1 cellular context compared by ENCODE assay signal in the genomic region with DNA sequence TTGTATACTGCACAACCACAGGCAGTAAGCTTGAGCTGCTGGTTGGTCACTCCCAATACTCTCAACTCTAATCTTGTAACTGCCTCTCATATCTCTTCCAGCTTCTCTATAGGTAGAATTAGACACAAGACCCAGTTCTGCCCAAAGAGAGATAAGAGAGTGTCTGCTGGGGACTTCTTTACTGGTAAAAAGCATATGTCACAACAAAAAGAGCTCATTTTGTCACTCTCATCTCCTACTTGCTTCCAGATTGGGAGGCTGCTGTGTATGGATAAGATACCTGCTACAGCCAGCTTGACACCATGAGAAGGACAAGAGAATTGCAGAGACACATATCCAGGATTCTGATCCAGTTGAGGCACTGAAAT.
TF ChIP-seq lines count a peak whose summit lies in the region.

No MANE protein-coding gene starts in this region.

TF ChIP-seq in K562, 482 proteins besides CTCF, POLR2A, EP300 and RAD21 (continued from another document and continues in another):
- TF ChIP-seq MTA3 (IDR thresholded peaks at IDR 0.05; ENCODE audit: borderline replicate concordance) (peak; percentile 26; the same call in 1 of the 2 replicates), CC2D1A (IDR thresholded peaks at IDR 0.05) (peak; percentile 92; the same call in 1 of the 2 replicates), ARID1B (IDR thresholded peaks at IDR 0.05) (peak; percentile 95), FOXK2 (conservative IDR thresholded peaks at IDR 0.05 in 1 of 2, IDR thresholded peaks at IDR 0.05 in 1 of 2; ENCODE audit: low read depth in 2 of 2) (0 out of 4 replicates have a peak, but pooled peaks of 1 of the 2 experiments have one; percentile 24), NCOA1 (IDR thresholded peaks at IDR 0.05; ENCODE audit: low read depth) (peak; percentile 77; the same call in 1 of the 2 replicates), EWSR1 (IDR thresholded peaks at IDR 0.05; ENCODE audit: borderline replicate concordance, low read depth, partially characterized antibody) (no peak), ELF2 (CRISPR knock-in tag; IDR thresholded peaks at IDR 0.05) (no peak), SMAD4 (CRISPR knock-in tag; conservative IDR thresholded peaks at IDR 0.05) (peak; percentile 93), MYBL2 (IDR thresholded peaks at IDR 0.05; ENCODE audit: low read depth) (no peak; the same call in 1 of the 2 replicates), MYBL2 (CRISPR knock-in tag; IDR thresholded peaks at IDR 0.05; ENCODE audit: borderline replicate concordance) (no peak), ARNT (IDR thresholded peaks at IDR 0.05) (0 out of 4 replicates have a peak, but pooled peaks of 1 of the 2 experiments have one; percentile 52), BRD9 (IDR thresholded peaks at IDR 0.05; ENCODE audit: low read depth, partially characterized antibody) (no peak), CBX3 (IDR thresholded peaks at IDR 0.05; ENCODE audit: borderline replicate concordance in 1 of 2, low read length in 2 of 2) (peak in 1 of 2 experiments; percentile 80; a peak in 1 of 3 replicates), HDAC1 (IDR thresholded peaks at IDR 0.05) (peak in 1 of 2 experiments; percentile 67; a peak in 2 of 4 replicates), TAL1 (IDR thresholded peaks at IDR 0.05) (peak; percentile 94), HDAC2 (IDR thresholded peaks at IDR 0.05) (peak; percentile 73), PML (IDR thresholded peaks at IDR 0.05; ENCODE audit: low read length) (peak; percentile 93), EHMT2 (IDR thresholded peaks at IDR 0.05) (peak; percentile 55), HMG20A (CRISPR knock-in tag; conservative IDR thresholded peaks at IDR 0.05) (no peak), ZNF583 (CRISPR knock-in tag; IDR thresholded peaks at IDR 0.05) (no peak), LCOR (CRISPR knock-in tag; IDR thresholded peaks at IDR 0.05) (no peak), CBFA2T3 (IDR thresholded peaks at IDR 0.05) (peak; percentile 98), RCOR1 (IDR thresholded peaks at IDR 0.05; ENCODE audit: borderline replicate concordance in 1 of 2, low read depth in 2 of 2, low read length in 2 of 2) (peak in 1 of 2 experiments; percentile 81; a peak in 2 of 4 replicates), SMARCE1 (IDR thresholded peaks at IDR 0.05) (peak; percentile 72; the same call in 1 of the 2 replicates), LEF1 (IDR thresholded peaks at IDR 0.05) (peak; percentile 42; the same call in 1 of the 2 replicates), ZNF644 (tag; IDR thresholded peaks at IDR 0.05; ENCODE audit: low read depth) (peak; percentile 71; the same call in 1 of the 2 replicates), SMARCA4 (IDR thresholded peaks at IDR 0.05) (peak; percentile 88), MTA2 (IDR thresholded peaks at IDR 0.05; ENCODE audit: low read depth) (peak; percentile 86), SOX6 (IDR thresholded peaks at IDR 0.05) (peak; percentile 91), RB1 (IDR thresholded peaks at IDR 0.05; ENCODE audit: low read depth) (no peak), TBL1XR1 (IDR thresholded peaks at IDR 0.05; ENCODE audit: low read length in 2 of 2) (peak; percentile 58 to 83; a peak in 2 of 4 replicates), KDM1A (IDR thresholded peaks at IDR 0.05) (peak; percentile 88 to 92), KAT8 (IDR thresholded peaks at IDR 0.05; ENCODE audit: low read depth) (no peak), SP1 (CRISPR knock-in tag; IDR thresholded peaks at IDR 0.05) (no peak), HSF4 (CRISPR knock-in tag; IDR thresholded peaks at IDR 0.05; ENCODE audit: borderline replicate concordance) (no peak), STAT5A (IDR thresholded peaks at IDR 0.05; ENCODE audit: borderline replicate concordance, low read length) (peak; percentile 87), PHB2 (IDR thresholded peaks at IDR 0.05; ENCODE audit: low read depth) (peak; percentile 58; the same call in 1 of the 2 replicates), NONO (IDR thresholded peaks at IDR 0.05; ENCODE audit: low read depth in 2 of 2, low read length in 1 of 2) (no peak), GATAD2B (IDR thresholded peaks at IDR 0.05; ENCODE audit: borderline replicate concordance) (peak; percentile 60; the same call in 1 of the 2 replicates), JUNB (CRISPR knock-in tag; conservative IDR thresholded peaks at IDR 0.05) (no peak), CTBP1 (IDR thresholded peaks at IDR 0.05; ENCODE audit: borderline replicate concordance) (peak; percentile 55; the same call in 1 of the 2 replicates)
- TF ChIP-seq, protein P1, sequence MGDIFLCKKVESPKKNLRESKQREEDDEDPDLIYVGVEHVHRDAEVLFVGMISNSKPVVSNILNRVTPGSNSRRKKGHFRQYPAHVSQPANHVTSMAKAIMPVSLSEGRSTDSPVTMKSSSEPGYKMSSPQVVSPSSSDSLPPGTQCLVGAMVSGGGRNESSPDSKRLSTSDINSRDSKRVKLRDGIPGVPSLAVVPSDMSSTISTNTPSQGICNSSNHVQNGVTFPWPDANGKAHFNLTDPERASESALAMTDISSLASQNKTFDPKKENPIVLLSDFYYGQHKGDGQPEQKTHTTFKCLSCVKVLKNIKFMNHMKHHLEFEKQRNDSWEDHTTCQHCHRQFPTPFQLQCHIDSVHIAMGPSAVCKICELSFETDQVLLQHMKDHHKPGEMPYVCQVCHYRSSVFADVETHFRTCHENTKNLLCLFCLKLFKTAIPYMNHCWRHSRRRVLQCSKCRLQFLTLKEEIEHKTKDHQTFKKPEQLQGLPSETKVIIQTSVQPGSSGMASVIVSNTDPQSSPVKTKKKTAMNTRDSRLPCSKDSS (IDR thresholded peaks at IDR 0.05; ENCODE audit: low read depth, partially characterized antibody), result no peak
- TF ChIP-seq, protein P2, sequence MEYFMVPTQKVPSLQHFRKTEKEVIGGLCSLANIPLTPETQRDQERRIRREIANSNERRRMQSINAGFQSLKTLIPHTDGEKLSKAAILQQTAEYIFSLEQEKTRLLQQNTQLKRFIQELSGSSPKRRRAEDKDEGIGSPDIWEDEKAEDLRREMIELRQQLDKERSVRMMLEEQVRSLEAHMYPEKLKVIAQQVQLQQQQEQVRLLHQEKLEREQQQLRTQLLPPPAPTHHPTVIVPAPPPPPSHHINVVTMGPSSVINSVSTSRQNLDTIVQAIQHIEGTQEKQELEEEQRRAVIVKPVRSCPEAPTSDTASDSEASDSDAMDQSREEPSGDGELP (CRISPR knock-in tag; IDR thresholded peaks at IDR 0.05; ENCODE audit: borderline replicate concordance), result no peak
- TF ChIP-seq, protein P3, sequence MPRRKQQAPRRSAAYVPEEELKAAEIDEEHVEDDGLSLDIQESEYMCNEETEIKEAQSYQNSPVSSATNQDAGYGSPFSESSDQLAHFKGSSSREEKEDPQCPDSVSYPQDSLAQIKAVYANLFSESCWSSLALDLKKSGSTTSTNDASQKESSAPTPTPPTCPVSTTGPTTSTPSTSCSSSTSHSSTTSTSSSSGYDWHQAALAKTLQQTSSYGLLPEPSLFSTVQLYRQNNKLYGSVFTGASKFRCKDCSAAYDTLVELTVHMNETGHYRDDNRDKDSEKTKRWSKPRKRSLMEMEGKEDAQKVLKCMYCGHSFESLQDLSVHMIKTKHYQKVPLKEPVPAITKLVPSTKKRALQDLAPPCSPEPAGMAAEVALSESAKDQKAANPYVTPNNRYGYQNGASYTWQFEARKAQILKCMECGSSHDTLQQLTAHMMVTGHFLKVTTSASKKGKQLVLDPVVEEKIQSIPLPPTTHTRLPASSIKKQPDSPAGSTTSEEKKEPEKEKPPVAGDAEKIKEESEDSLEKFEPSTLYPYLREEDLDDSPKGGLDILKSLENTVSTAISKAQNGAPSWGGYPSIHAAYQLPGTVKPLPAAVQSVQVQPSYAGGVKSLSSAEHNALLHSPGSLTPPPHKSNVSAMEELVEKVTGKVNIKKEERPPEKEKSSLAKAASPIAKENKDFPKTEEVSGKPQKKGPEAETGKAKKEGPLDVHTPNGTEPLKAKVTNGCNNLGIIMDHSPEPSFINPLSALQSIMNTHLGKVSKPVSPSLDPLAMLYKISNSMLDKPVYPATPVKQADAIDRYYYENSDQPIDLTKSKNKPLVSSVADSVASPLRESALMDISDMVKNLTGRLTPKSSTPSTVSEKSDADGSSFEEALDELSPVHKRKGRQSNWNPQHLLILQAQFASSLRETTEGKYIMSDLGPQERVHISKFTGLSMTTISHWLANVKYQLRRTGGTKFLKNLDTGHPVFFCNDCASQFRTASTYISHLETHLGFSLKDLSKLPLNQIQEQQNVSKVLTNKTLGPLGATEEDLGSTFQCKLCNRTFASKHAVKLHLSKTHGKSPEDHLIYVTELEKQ (CRISPR knock-in tag; IDR thresholded peaks at IDR 0.05), result no peak
- TF ChIP-seq, protein P4, sequence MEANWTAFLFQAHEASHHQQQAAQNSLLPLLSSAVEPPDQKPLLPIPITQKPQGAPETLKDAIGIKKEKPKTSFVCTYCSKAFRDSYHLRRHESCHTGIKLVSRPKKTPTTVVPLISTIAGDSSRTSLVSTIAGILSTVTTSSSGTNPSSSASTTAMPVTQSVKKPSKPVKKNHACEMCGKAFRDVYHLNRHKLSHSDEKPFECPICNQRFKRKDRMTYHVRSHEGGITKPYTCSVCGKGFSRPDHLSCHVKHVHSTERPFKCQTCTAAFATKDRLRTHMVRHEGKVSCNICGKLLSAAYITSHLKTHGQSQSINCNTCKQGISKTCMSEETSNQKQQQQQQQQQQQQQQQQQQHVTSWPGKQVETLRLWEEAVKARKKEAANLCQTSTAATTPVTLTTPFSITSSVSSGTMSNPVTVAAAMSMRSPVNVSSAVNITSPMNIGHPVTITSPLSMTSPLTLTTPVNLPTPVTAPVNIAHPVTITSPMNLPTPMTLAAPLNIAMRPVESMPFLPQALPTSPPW (CRISPR knock-in tag; IDR thresholded peaks at IDR 0.05), result peak; percentile 40; the same call in 1 of the 2 replicates
- TF ChIP-seq, protein P5, sequence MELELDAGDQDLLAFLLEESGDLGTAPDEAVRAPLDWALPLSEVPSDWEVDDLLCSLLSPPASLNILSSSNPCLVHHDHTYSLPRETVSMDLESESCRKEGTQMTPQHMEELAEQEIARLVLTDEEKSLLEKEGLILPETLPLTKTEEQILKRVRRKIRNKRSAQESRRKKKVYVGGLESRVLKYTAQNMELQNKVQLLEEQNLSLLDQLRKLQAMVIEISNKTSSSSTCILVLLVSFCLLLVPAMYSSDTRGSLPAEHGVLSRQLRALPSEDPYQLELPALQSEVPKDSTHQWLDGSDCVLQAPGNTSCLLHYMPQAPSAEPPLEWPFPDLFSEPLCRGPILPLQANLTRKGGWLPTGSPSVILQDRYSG (tag; conservative IDR thresholded peaks at IDR 0.05; ENCODE audit: low read depth), result peak; percentile 30; the same call in 1 of the 2 replicates
- TF ChIP-seq, protein P6, sequence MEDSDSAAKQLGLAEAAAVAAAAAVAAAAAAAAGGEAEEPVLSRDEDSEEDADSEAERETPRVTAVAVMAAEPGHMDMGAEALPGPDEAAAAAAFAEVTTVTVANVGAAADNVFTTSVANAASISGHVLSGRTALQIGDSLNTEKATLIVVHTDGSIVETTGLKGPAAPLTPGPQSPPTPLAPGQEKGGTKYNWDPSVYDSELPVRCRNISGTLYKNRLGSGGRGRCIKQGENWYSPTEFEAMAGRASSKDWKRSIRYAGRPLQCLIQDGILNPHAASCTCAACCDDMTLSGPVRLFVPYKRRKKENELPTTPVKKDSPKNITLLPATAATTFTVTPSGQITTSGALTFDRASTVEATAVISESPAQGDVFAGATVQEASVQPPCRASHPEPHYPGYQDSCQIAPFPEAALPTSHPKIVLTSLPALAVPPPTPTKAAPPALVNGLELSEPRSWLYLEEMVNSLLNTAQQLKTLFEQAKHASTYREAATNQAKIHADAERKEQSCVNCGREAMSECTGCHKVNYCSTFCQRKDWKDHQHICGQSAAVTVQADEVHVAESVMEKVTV (CRISPR knock-in tag; IDR thresholded peaks at IDR 0.05), result no peak
- TF ChIP-seq, protein P7, sequence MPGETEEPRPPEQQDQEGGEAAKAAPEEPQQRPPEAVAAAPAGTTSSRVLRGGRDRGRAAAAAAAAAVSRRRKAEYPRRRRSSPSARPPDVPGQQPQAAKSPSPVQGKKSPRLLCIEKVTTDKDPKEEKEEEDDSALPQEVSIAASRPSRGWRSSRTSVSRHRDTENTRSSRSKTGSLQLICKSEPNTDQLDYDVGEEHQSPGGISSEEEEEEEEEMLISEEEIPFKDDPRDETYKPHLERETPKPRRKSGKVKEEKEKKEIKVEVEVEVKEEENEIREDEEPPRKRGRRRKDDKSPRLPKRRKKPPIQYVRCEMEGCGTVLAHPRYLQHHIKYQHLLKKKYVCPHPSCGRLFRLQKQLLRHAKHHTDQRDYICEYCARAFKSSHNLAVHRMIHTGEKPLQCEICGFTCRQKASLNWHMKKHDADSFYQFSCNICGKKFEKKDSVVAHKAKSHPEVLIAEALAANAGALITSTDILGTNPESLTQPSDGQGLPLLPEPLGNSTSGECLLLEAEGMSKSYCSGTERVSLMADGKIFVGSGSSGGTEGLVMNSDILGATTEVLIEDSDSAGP (CRISPR knock-in tag; IDR thresholded peaks at IDR 0.05), result no peak
- TF ChIP-seq, protein P8, sequence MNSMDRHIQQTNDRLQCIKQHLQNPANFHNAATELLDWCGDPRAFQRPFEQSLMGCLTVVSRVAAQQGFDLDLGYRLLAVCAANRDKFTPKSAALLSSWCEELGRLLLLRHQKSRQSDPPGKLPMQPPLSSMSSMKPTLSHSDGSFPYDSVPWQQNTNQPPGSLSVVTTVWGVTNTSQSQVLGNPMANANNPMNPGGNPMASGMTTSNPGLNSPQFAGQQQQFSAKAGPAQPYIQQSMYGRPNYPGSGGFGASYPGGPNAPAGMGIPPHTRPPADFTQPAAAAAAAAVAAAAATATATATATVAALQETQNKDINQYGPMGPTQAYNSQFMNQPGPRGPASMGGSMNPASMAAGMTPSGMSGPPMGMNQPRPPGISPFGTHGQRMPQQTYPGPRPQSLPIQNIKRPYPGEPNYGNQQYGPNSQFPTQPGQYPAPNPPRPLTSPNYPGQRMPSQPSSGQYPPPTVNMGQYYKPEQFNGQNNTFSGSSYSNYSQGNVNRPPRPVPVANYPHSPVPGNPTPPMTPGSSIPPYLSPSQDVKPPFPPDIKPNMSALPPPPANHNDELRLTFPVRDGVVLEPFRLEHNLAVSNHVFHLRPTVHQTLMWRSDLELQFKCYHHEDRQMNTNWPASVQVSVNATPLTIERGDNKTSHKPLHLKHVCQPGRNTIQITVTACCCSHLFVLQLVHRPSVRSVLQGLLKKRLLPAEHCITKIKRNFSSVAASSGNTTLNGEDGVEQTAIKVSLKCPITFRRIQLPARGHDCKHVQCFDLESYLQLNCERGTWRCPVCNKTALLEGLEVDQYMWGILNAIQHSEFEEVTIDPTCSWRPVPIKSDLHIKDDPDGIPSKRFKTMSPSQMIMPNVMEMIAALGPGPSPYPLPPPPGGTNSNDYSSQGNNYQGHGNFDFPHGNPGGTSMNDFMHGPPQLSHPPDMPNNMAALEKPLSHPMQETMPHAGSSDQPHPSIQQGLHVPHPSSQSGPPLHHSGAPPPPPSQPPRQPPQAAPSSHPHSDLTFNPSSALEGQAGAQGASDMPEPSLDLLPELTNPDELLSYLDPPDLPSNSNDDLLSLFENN (IDR thresholded peaks at IDR 0.05; ENCODE audit: low read depth in 2 of 2, low read length in 2 of 2), result peak in 1 of 2 experiments; percentile 55; a peak in 1 of 4 replicates
- TF ChIP-seq, protein P9, sequence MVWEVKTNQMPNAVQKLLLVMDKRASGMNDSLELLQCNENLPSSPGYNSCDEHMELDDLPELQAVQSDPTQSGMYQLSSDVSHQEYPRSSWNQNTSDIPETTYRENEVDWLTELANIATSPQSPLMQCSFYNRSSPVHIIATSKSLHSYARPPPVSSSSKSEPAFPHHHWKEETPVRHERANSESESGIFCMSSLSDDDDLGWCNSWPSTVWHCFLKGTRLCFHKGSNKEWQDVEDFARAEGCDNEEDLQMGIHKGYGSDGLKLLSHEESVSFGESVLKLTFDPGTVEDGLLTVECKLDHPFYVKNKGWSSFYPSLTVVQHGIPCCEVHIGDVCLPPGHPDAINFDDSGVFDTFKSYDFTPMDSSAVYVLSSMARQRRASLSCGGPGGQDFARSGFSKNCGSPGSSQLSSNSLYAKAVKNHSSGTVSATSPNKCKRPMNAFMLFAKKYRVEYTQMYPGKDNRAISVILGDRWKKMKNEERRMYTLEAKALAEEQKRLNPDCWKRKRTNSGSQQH (CRISPR knock-in tag; IDR thresholded peaks at IDR 0.05), result no peak
